ENCODE assay signal across 26 cellular contexts in the genomic region with DNA sequence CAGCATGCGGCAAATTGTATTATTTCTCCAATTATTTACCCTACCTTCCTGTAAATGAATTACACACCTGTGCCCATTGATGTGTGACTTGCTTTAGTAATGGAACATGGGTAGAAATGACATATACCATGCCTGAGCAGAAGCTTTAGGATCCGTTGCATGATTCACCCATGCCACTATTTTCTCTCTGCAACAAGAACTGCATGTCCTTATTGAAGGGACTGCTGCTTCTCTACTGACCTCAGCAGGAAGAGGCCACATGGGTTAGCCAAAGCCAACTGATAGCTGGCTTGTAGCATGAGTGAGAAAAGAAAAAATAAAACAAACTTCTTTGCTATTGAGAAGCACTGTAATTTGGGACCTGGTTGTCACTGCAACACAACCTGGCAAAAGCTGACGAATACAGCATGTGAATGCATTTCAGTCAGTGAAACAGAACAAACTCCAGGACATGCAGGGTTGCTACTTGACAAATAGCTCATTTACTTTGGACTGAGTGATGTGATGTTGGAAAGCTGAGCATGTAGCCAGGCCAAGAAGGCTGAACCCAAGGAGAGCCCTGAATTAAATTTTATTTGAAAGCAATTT.
DNase-seq lines count a peak whose midpoint lies in the region; ATAC-seq, FAIRE-seq and TF ChIP-seq lines count a peak whose summit lies in the region.
"Had no signal": no experiment of that assay in that cellular context is flagged by ENCODE, and none has a peak within 500 bp of the region (broad histone marks: within the 10 kb centered on the region; RNA-seq: fewer than 3 reads in every experiment).

No MANE protein-coding gene starts in this region.

- no peak overlapping the region for H3K27ac ChIP-seq in HepG2 (ENCODE audit: extremely low read length, insufficient read depth, low read length)
- H3K27ac ChIP-seq in right lobe of liver: no peak overlapping the region
- H3K27ac ChIP-seq in K562 (ENCODE audit: extremely low read depth, low read depth, low read length): no peak overlapping the region
- H3K27ac ChIP-seq: BLaER1 had no signal

- no peak for FAIRE-seq in HepG2 (lab: Jason Lieb, UNC)
- no peak for FAIRE-seq in K562 (lab: Jason Lieb, UNC)
- FAIRE-seq: A204.1, GM12878, GM12892, GM18507 had no signal

- 67% methylated on average over 3 of the region's 3 CpGs for WGBS in HepG2 (ENCODE audit: low lambda C conversion rate)
- 93% methylated on average over 3 of the region's 3 CpGs for WGBS in right lobe of liver (ENCODE audit: insufficient coverage, low coverage, low lambda C conversion rate, missing lambda C conversion rate)
- WGBS in K562 (ENCODE audit: insufficient coverage, low coverage, missing lambda C conversion rate): 2% methylated on average over 3 of the region's 3 CpGs

- TF ChIP-seq RAD21 in HepG2 (CRISPR knock-in tag; IDR thresholded peaks at IDR 0.05) (no peak), K562 (CRISPR knock-in tag; conservative IDR thresholded peaks at IDR 0.05 in 1 of 2, IDR thresholded peaks at IDR 0.05 in 1 of 2) (no peak)

- H3K4me1 ChIP-seq in HepG2 (ENCODE audit: insufficient read depth, low read length): peaks cover 7% of the 10 kb centered on the region
- H3K4me1 ChIP-seq in right lobe of liver: no peaks in the 10 kb centered on the region
- no peaks in the 10 kb centered on the region for H3K4me1 ChIP-seq in K562 (replicated peaks in 1 of 2; ENCODE audit: control insufficient read depth in 2 of 2, insufficient read depth in 2 of 2, low read length in 2 of 2)
- H3K4me1 ChIP-seq: BE2C, BLaER1 had no signal

- H3K9ac ChIP-seq in HepG2 (ENCODE audit: insufficient read depth, low read depth, low read length) (no peak overlapping the region), K562 (ENCODE audit: insufficient read depth in 1 of 2, low read depth in 2 of 2, low read length in 2 of 2) (no peak overlapping the region)
- H3K9ac ChIP-seq: BLaER1 had no signal

- in situ Hi-C loops in HepG2 (cut with HindIII; ENCODE audit: extremely low pct_ligation_motif_present, low pct_unique_long_range_greater_than_20kb) (no loop called here), K562 (cut with MboI) (loop anchor here (25.0 kb wide), 1 partner anchor 666 kb away; no protein-coding TSS in a partner anchor)

- H2AFZ ChIP-seq in HepG2 (ENCODE audit: low read length) (no peak overlapping the region), K562 (ENCODE audit: low read depth, low read length) (no peak overlapping the region)

- CTCF ChIA-PET in HepG2 (lab: Yijun Ruan, JAX; ENCODE audit: low intra/inter-chr PET ratio, low total read pairs) (no interaction called here), K562 (lab: Yijun Ruan, JAX; ENCODE audit: low intra/inter-chr PET ratio) (no interaction called here)

- H3K79me2 ChIP-seq in HepG2 (ENCODE audit: insufficient read depth, low read length) (no peaks in the 10 kb centered on the region), K562 (ENCODE audit: control insufficient read depth, insufficient read depth, low read length) (no peaks in the 10 kb centered on the region)

- no peak for TF ChIP-seq EP300 in HepG2 (IDR thresholded peaks at IDR 0.05; ENCODE audit: low read depth in 2 of 2, low read length in 2 of 2)
- no peak for TF ChIP-seq EP300 in HepG2 (CRISPR knock-in tag; IDR thresholded peaks at IDR 0.05; ENCODE audit: borderline replicate concordance)
- no peak for TF ChIP-seq EP300 in K562 (IDR thresholded peaks at IDR 0.05; ENCODE audit: low read length)

- TF ChIP-seq POLR2A in HepG2 (IDR thresholded peaks at IDR 0.05; ENCODE audit: insufficient read depth in 1 of 2, low read depth in 2 of 2, low read length in 2 of 2): no peak
- no peak for TF ChIP-seq POLR2A in right lobe of liver (IDR thresholded peaks at IDR 0.05)
- TF ChIP-seq POLR2A in K562 (conservative IDR thresholded peaks at IDR 0.05): no peak

- DNase-seq in HepG2 (ENCODE audit: low spot score) (no peak), right lobe of liver (no peak), K562 (ENCODE audit: extremely low read depth in 1 of 4, low spot score in 3 of 4) (no peak), kidney tubule cell (ENCODE audit: low spot score) (peak; percentile 14), T1000 (lab: John Stamatoyannopoulos, UW) (no peak), HT-29 (ENCODE audit: low spot score) (no peak)
- DNase-seq: 8988T; ACHN; BE2C; C1 segment of cervical spinal cord; CD4-positive, alpha-beta memory T cell; CD4-positive, CD25-positive, alpha-beta regulatory T cell; CD8-positive, alpha-beta memory T cell; COR-L47; DMS 273 treated with DMSO at 0.1 percent for 48 hours; DMS153; DMS53; DMS79; DND-41; EL; GDM1 had no signal

- no peaks in the 10 kb centered on the region for H3K9me1 ChIP-seq in K562 (ENCODE audit: control insufficient read depth, insufficient read depth, low read length)

- BruUV-seq in HepG2 (replicated peaks; lab: Mats Ljungman, UMichigan) (no TSS peak), K562 (replicated peaks; lab: Mats Ljungman, UMichigan) (no TSS peak)

- H3K36me3 ChIP-seq in HepG2 (replicated peaks in 1 of 2; ENCODE audit: control insufficient read depth in 1 of 2, insufficient read depth in 2 of 2, low read length in 2 of 2): no peaks in the 10 kb centered on the region
- no peaks in the 10 kb centered on the region for H3K36me3 ChIP-seq in right lobe of liver
- no peaks in the 10 kb centered on the region for H3K36me3 ChIP-seq in K562 (ENCODE audit: control insufficient read depth, insufficient read depth, low read length)
- H3K36me3 ChIP-seq: BE2C, BLaER1 had no signal

- H3K4me3 ChIP-seq in HepG2 (replicated peaks in 1 of 3; ENCODE audit: insufficient read depth in 1 of 3, low read depth in 2 of 3, low read length in 3 of 3) (no peak overlapping the region), right lobe of liver (no peak overlapping the region), K562 (no peak overlapping the region)
- H3K4me3 ChIP-seq: BLaER1, GM12878 had no signal

- no peak for ATAC-seq in HepG2
- ATAC-seq in right lobe of liver: no peak
- no peak for ATAC-seq in K562
- ATAC-seq: GM12878 had no signal

- POLR2A ChIA-PET in HepG2 (lab: Yijun Ruan, JAX): no interaction called here
- POLR2A ChIA-PET in K562 (lab: Yijun Ruan, JAX): no interaction called here

- H3K4me2 ChIP-seq in HepG2 (ENCODE audit: low read depth, low read length): no peak overlapping the region
- no peak overlapping the region for H3K4me2 ChIP-seq in K562 (ENCODE audit: insufficient read depth, low read length)
- H3K4me2 ChIP-seq: BLaER1 had no signal

- H3K9me3 ChIP-seq in HepG2 (ENCODE audit: low read length): no peaks in the 10 kb centered on the region
- no peaks in the 10 kb centered on the region for H3K9me3 ChIP-seq in right lobe of liver
- no peaks in the 10 kb centered on the region for H3K9me3 ChIP-seq in K562 (replicated peaks; ENCODE audit: control insufficient read depth, insufficient read depth, low read depth, low read length)
- H3K9me3 ChIP-seq: BE2C had no signal

- intact Hi-C loops in HepG2 (cut with micrococcal nuclease; ENCODE audit: unreplicated experiment) (no loop called here), right lobe of liver (cut with DNase I) (no loop called here), K562 (cut with micrococcal nuclease) (no loop called here)

- no peaks in the 10 kb centered on the region for H4K20me1 ChIP-seq in HepG2 (ENCODE audit: insufficient read depth, low read length)
- H4K20me1 ChIP-seq in K562 (replicated peaks; ENCODE audit: control insufficient read depth, insufficient read depth, low read length): no peaks in the 10 kb centered on the region
- H4K20me1 ChIP-seq: BLaER1 had no signal

- H3K27me3 ChIP-seq in HepG2 (ENCODE audit: control insufficient read depth in 1 of 2, insufficient read depth in 2 of 2, low read length in 2 of 2) (no peaks in the 10 kb centered on the region), right lobe of liver (no peaks in the 10 kb centered on the region), K562 (ENCODE audit: control insufficient read depth in 2 of 2, insufficient read depth in 2 of 2, low read length in 2 of 2) (peaks cover 0 to 4% of the 10 kb centered on the region in 2 experiments; a peak in 3 of 5 replicates)
- H3K27me3 ChIP-seq: BLaER1 had no signal

- TF ChIP-seq CTCF in HepG2 (CRISPR knock-in tag; IDR thresholded peaks at IDR 0.05) (no peak), right lobe of liver (IDR thresholded peaks at IDR 0.05) (no peak), K562 (IDR thresholded peaks at IDR 0.05 in 2 of 3, conservative IDR thresholded peaks at IDR 0.05 in 1 of 3; ENCODE audit: insufficient read depth in 2 of 3, low read depth in 1 of 3, low read length in 3 of 3) (no peak)

TF ChIP-seq in HepG2, 621 proteins besides CTCF, POLR2A, EP300 and RAD21 (continues in another document):
- no peak for TF ChIP-seq ZNF331 (CRISPR knock-in tag; IDR thresholded peaks at IDR 0.05)
- no peak for TF ChIP-seq HOXA7 (CRISPR knock-in tag; IDR thresholded peaks at IDR 0.05)

TF ChIP-seq in K562, 482 proteins besides CTCF, POLR2A, EP300 and RAD21 (continues in another document):
- TF ChIP-seq XRCC5 (IDR thresholded peaks at IDR 0.05; ENCODE audit: low read depth, low read length) (no peak), KDM1A (IDR thresholded peaks at IDR 0.05) (no peak), ELF1 (tag; IDR thresholded peaks at IDR 0.05) (no peak), HNRNPLL (IDR thresholded peaks at IDR 0.05; ENCODE audit: low read depth, low read length, poor library complexity, severe bottlenecking) (no peak), RFX1 (IDR thresholded peaks at IDR 0.05) (0 out of 2 replicates have a peak, but pooled peaks have one; percentile 5), TEAD4 (IDR thresholded peaks at IDR 0.05; ENCODE audit: low read length) (no peak), TEAD4 (CRISPR knock-in tag; IDR thresholded peaks at IDR 0.05; ENCODE audit: borderline replicate concordance) (no peak)
- TF ChIP-seq, protein P1, sequence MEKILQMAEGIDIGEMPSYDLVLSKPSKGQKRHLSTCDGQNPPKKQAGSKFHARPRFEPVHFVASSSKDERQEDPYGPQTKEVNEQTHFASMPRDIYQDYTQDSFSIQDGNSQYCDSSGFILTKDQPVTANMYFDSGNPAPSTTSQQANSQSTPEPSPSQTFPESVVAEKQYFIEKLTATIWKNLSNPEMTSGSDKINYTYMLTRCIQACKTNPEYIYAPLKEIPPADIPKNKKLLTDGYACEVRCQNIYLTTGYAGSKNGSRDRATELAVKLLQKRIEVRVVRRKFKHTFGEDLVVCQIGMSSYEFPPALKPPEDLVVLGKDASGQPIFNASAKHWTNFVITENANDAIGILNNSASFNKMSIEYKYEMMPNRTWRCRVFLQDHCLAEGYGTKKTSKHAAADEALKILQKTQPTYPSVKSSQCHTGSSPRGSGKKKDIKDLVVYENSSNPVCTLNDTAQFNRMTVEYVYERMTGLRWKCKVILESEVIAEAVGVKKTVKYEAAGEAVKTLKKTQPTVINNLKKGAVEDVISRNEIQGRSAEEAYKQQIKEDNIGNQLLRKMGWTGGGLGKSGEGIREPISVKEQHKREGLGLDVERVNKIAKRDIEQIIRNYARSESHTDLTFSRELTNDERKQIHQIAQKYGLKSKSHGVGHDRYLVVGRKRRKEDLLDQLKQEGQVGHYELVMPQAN (IDR thresholded peaks at IDR 0.05; ENCODE audit: borderline replicate concordance): no peak
